In genomic region chr7:136114966-136115762, GRCh38 we compare ENCODE assay signal across 7 cellular contexts.
DNase-seq lines count a peak whose midpoint lies in the region; ATAC-seq and TF ChIP-seq lines count a peak whose summit lies in the region.

No MANE protein-coding gene starts in this region.

- peaks cover 7% of the 10 kb centered on the region for H3K9me3 Mint-ChIP-seq in MCF 10A (ENCODE audit: unreplicated experiment)

- H3K27me3 Mint-ChIP-seq in MCF 10A (ENCODE audit: insufficient read depth, unreplicated experiment): peaks cover 40% of the 10 kb centered on the region

- POLR2A ChIA-PET in MCF 10A (lab: Yijun Ruan, JAX): no interaction called here

- no peaks in the 10 kb centered on the region for H3K4me1 Mint-ChIP-seq in MCF 10A (ENCODE audit: insufficient read depth, unreplicated experiment)

- peak; percentile 99 for ATAC-seq in GM21526 (IDR thresholded peaks at IDR 0.05; ENCODE audit: low FRiP score, unreplicated experiment)
- ATAC-seq in HG03575 (IDR thresholded peaks at IDR 0.05; ENCODE audit: extremely low read depth, insufficient number of reproducible peaks, low FRiP score, unreplicated experiment): peak; percentile 99
- peak; percentile 39 for ATAC-seq in left colon

- BruUV-seq in MCF 10A (replicated peaks; lab: Mats Ljungman, UMichigan): no TSS peak

- peak; percentile 84 for TF ChIP-seq CTCF in GM12865 (IDR thresholded peaks at IDR 0.05; ENCODE audit: insufficient read depth, low read depth, low read length, missing control alignments)
- peak; percentile 65 for TF ChIP-seq CTCF in MCF 10A (IDR thresholded peaks at IDR 0.05; ENCODE audit: unreplicated experiment)

- H3K27ac Mint-ChIP-seq in MCF 10A (ENCODE audit: low read depth, unreplicated experiment): no peak overlapping the region

- H3K4me3 Mint-ChIP-seq in MCF 10A (ENCODE audit: unreplicated experiment): no peak overlapping the region

- no peak overlapping the region for H3K4me3 ChIP-seq in GM12865 (ENCODE audit: low read depth, low read length)

- CTCF ChIA-PET in MCF 10A (lab: Yijun Ruan, JAX): interaction anchor here (0.5 to 3.3 kb wide), 11 partner anchors 9 to 1463 kb away, joined by 3 to 16 read pairs (median 3); no protein-coding TSS in a partner anchor

- intact Hi-C loops in MCF 10A (cut with micrococcal nuclease) (loop anchor here (2.0 kb wide), 1 partner anchor 572 kb away; no protein-coding TSS in a partner anchor), left colon (cut with DNase I, micrococcal nuclease) (no loop called here)

- H3K36me3 Mint-ChIP-seq in MCF 10A (ENCODE audit: insufficient read depth, unreplicated experiment): no peaks in the 10 kb centered on the region

- DNase-seq in GM12865 (ENCODE audit: low read depth) (peak; percentile 80), SW480 (ENCODE audit: low spot score) (peak; percentile 54), MCF 10A (ENCODE audit: unreplicated experiment) (peak; percentile 51), left colon (peak in 1 of 2 donors; percentile 25)
- peak; percentile 2 to 10 for DNase-seq in stimulated activated CD8-positive, alpha-beta memory T cell treated with anti-CD3 and anti-CD28 coated beads, Interleukin-2, amount 100 ng/mL, for 1 hour (ENCODE audit: low read depth in 2 of 2)

Comparison
In these comparisons a context has a peak if more than half of its experiments do, and no peak if none do; other contexts are left out.
1. ATAC-seq: peak in every context shown above with its lines; median percentile 99 in GM21526; 99 in HG03575; 39 in left colon.